ENCODE assay signal across 8 cellular contexts in the genomic region with DNA sequence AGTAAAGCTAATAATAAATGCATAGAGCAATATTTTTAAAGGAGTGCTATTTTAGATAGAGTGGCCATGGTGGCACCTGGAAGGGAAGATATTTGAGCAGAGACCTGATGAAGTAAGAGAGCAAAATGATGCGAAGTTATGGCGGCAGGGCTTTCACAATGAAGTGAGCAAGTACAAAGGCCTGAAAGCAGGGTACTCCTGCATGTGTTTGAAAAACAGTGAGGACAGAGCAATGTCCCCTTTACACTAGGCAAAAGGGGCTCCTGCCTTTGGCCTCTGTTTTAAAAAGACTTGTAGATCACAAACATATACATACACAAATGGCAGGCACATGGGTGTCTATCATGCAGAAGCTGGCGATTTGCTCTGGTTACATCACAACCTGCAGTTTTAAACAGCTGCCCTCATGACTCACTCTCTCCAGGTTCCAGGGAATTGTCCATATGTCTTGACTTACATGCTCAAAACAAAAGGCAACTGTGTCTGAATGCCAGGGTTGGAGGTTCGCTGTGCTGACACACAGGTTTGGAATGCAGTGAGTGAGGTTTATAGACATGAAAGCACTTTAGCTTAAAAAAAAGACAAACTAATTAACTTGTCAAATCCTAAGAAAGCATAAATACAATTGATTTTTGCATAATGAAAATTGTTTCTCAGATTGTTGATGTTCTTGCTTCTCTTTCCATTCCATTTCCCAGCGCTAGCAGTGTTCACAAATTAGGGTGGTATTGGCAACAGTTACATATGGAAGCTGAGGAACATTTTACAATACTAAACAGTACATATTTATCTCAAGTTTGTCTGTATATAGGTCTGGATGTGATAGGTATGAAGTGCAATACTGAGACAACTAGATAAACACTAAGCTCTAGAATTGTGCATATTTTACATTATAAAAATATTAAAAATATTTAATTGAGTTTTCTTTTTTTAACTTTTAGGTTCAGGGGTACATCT.
A peak's percentile ranks its signal among the peaks of the same experiment; 100 is the strongest.
DNase-seq lines count a peak whose midpoint lies in the region; ATAC-seq and TF ChIP-seq lines count a peak whose summit lies in the region.

No MANE protein-coding gene starts in this region.

- H3K4me3 Mint-ChIP-seq in activated T-cell treated with anti-CD3 and anti-CD28 coated beads, Interleukin-2, amount 50 U/mL, for 4 hours, result no peak overlapping the region

- DNase-seq in AG10803 (ENCODE audit: low read depth) (peak; percentile 85), HS-5 (ENCODE audit: low read depth) (peak; percentile 99), astrocyte of the cerebellum (ENCODE audit: low read depth) (peak; percentile 100), kidney epithelial cell (ENCODE audit: low read depth) (peak; percentile 99), left ventricle myocardium superior (no peak)
- no peak for DNase-seq in activated T-cell treated with anti-CD3 and anti-CD28 coated beads, Interleukin-2, amount 50 U/mL, for 4 hours

- TF ChIP-seq CTCF in AG10803 (conservative IDR thresholded peaks at IDR 0.05; ENCODE audit: low read length) (no peak), astrocyte of the cerebellum (IDR thresholded peaks at IDR 0.05; ENCODE audit: low read depth, low read length, missing control alignments) (no peak), kidney epithelial cell (IDR thresholded peaks at IDR 0.05; ENCODE audit: insufficient read depth, low read length, poor library complexity, severe bottlenecking) (no peak)

- ATAC-seq in activated T-cell treated with anti-CD3 and anti-CD28 coated beads, Interleukin-2, amount 50 U/mL, for 4 hours, result no peak
- ATAC-seq in HG03108 (IDR thresholded peaks at IDR 0.05; ENCODE audit: unreplicated experiment) (no peak), left ventricle myocardium superior (no peak)
- ATAC-seq in activated CD4-positive, CD25-positive, alpha-beta regulatory T cell treated with anti-CD3 and anti-CD28 coated beads, Interleukin-2, amount 50 U/mL, for 24 hours, result no peak

- intact Hi-C loops in left ventricle myocardium superior (cut with micrococcal nuclease), result no loop called here

- H3K4me3 ChIP-seq in AG10803 (ENCODE audit: low read length) (no peak overlapping the region), astrocyte of the cerebellum (ENCODE audit: low read depth, low read length) (no peak overlapping the region), kidney epithelial cell (ENCODE audit: low read depth, low read length) (no peak overlapping the region)

- in situ Hi-C loops in astrocyte of the cerebellum (cut with HindIII; ENCODE audit: low sequenced_read_pairs), result no loop called here

- no peaks in the 10 kb centered on the region for H3K27me3 ChIP-seq in kidney epithelial cell (ENCODE audit: control insufficient read depth, insufficient read depth, low read length)

- H3K9me3 Mint-ChIP-seq in activated T-cell treated with anti-CD3 and anti-CD28 coated beads, Interleukin-2, amount 50 U/mL, for 4 hours, result no peaks in the 10 kb centered on the region

- H3K27me3 Mint-ChIP-seq in activated T-cell treated with anti-CD3 and anti-CD28 coated beads, Interleukin-2, amount 50 U/mL, for 4 hours (ENCODE audit: low read depth), result peaks cover 3% of the 10 kb centered on the region

- H3K36me3 ChIP-seq in kidney epithelial cell (ENCODE audit: control insufficient read depth, insufficient read depth, low read length), result no peaks in the 10 kb centered on the region

- no peaks in the 10 kb centered on the region for H3K36me3 Mint-ChIP-seq in activated T-cell treated with anti-CD3 and anti-CD28 coated beads, Interleukin-2, amount 50 U/mL, for 4 hours (ENCODE audit: insufficient read depth)

- H3K4me1 Mint-ChIP-seq in activated T-cell treated with anti-CD3 and anti-CD28 coated beads, Interleukin-2, amount 50 U/mL, for 4 hours (ENCODE audit: low read depth), result no peaks in the 10 kb centered on the region

Comparison
In these comparisons a context has a peak if more than half of its experiments do, and no peak if none do; other contexts are left out.
1. DNase-seq: peak in AG10803 (single experiment), HS-5 (single experiment), astrocyte of the cerebellum (single experiment) and kidney epithelial cell (single experiment); none in activated T-cell treated with anti-CD3 and anti-CD28 coated beads, Interleukin-2, amount 50 U/mL, for 4 hours (single experiment) and left ventricle myocardium superior (single experiment).